In genomic region chr17:66760324-66760723, GRCh38 we compare ENCODE assay signal across 30 cellular contexts.
"Had no signal": no experiment of that assay in that cellular context is flagged by ENCODE, and none has a peak within 500 bp of the region (broad histone marks: within the 10 kb centered on the region; RNA-seq: fewer than 3 reads in every experiment).

No MANE protein-coding gene starts in this region.

- FAIRE-seq: frontal cortex had no signal

- H3K4me3 Mint-ChIP-seq: activated CD4-positive, alpha-beta memory T cell treated with anti-CD3 and anti-CD28 coated beads, Interleukin-2, amount 10 ng/mL, durations not matched to agents 7 days and 5 days; activated CD4-positive, alpha-beta T cell treated with anti-CD3 and anti-CD28 coated beads, Interleukin-2, amount 10 ng/mL, durations not matched to agents 7 days and 5 days; activated naive CD4-positive, alpha-beta T cell treated with anti-CD3 and anti-CD28 coated beads for 36 hours; activated naive CD8-positive, alpha-beta T cell treated with anti-CD3 and anti-CD28 coated beads, Interleukin-2, amount 10 ng/mL, durations not matched to agents 7 days and 5 days; activated T-helper 17 cell treated with anti-CD3 and anti-CD28 coated beads, Interleukin-2, amount 50 U/mL, for 72 hours; brain; endodermal cell; WTC11 had no signal

- H3K27me3 Mint-ChIP-seq: activated CD4-positive, alpha-beta memory T cell treated with anti-CD3 and anti-CD28 coated beads, Interleukin-2, amount 10 ng/mL, durations not matched to agents 7 days and 5 days; activated CD4-positive, alpha-beta T cell treated with anti-CD3 and anti-CD28 coated beads, Interleukin-2, amount 10 ng/mL, durations not matched to agents 7 days and 5 days; activated naive CD8-positive, alpha-beta T cell treated with anti-CD3 and anti-CD28 coated beads, Interleukin-2, amount 10 ng/mL, durations not matched to agents 7 days and 5 days; activated T-helper 17 cell treated with anti-CD3 and anti-CD28 coated beads, Interleukin-2, amount 50 U/mL, for 72 hours; brain had no signal

- H3K9me3 Mint-ChIP-seq: activated CD4-positive, alpha-beta memory T cell treated with anti-CD3 and anti-CD28 coated beads, Interleukin-2, amount 10 ng/mL, durations not matched to agents 7 days and 5 days; activated naive CD4-positive, alpha-beta T cell treated with anti-CD3 and anti-CD28 coated beads for 36 hours; activated naive CD8-positive, alpha-beta T cell treated with anti-CD3 and anti-CD28 coated beads, Interleukin-2, amount 10 ng/mL, durations not matched to agents 7 days and 5 days; activated T-helper 17 cell treated with anti-CD3 and anti-CD28 coated beads, Interleukin-2, amount 50 U/mL, for 72 hours had no signal

- DNase-seq: activated CD4-positive, alpha-beta memory T cell treated with anti-CD3 and anti-CD28 coated beads, Interleukin-2, amount 10 ng/mL, durations not matched to agents 7 days and 5 days; activated CD4-positive, alpha-beta T cell treated with anti-CD3 and anti-CD28 coated beads for 1 hour; activated CD4-positive, alpha-beta T cell treated with anti-CD3 and anti-CD28 coated beads for 4 hours; activated CD4-positive, alpha-beta T cell treated with anti-CD3 and anti-CD28 coated beads, Interleukin-2, amount 10 ng/mL, durations not matched to agents 7 days and 5 days; activated CD4-positive, alpha-beta T cell treated with anti-CD3 and anti-CD28 coated beads, Interleukin-2, amount 50 U/mL, for 4 hours; activated CD8-positive, alpha-beta memory T cell treated with anti-CD3 and anti-CD28 coated beads, Interleukin-2, amount 50 U/mL, for 48 hours; activated effector memory CD4-positive, alpha-beta T cell treated with Interleukin-2 at 50 U/mL for 16 hours; activated gamma-delta T cell treated with Interleukin-2 at 50 U/mL for 16 hours; activated naive CD4-positive, alpha-beta T cell treated with anti-CD3 and anti-CD28 coated beads for 36 hours; activated naive CD8-positive, alpha-beta T cell treated with anti-CD3 and anti-CD28 coated beads, Interleukin-2, amount 10 ng/mL, durations not matched to agents 7 days and 5 days; activated T-cell treated with anti-CD3 and anti-CD28 coated beads for 4 hours; central memory CD4-positive, alpha-beta T cell; cerebellar nuclear complex; colonic mucosa; dorsolateral prefrontal cortex; effector memory CD4-positive, alpha-beta T cell; endodermal cell; foreskin fibroblast; head of caudate nucleus; T-helper 2 cell had no signal

- H3K4me3 ChIP-seq: ascending aorta, breast epithelium, cardiac muscle cell, colonic mucosa, dorsolateral prefrontal cortex had no signal

- H3K4me1 Mint-ChIP-seq: activated CD4-positive, alpha-beta memory T cell treated with anti-CD3 and anti-CD28 coated beads, Interleukin-2, amount 10 ng/mL, durations not matched to agents 7 days and 5 days; activated CD4-positive, alpha-beta T cell treated with anti-CD3 and anti-CD28 coated beads, Interleukin-2, amount 10 ng/mL, durations not matched to agents 7 days and 5 days; activated naive CD8-positive, alpha-beta T cell treated with anti-CD3 and anti-CD28 coated beads, Interleukin-2, amount 10 ng/mL, durations not matched to agents 7 days and 5 days had no signal

- H3K9me3 ChIP-seq: ascending aorta, breast epithelium, colonic mucosa had no signal

- H3K27ac ChIP-seq: ascending aorta, breast epithelium, cardiac muscle cell, colonic mucosa, dorsolateral prefrontal cortex, VCaP had no signal

- H3K27ac Mint-ChIP-seq: activated CD4-positive, alpha-beta memory T cell treated with anti-CD3 and anti-CD28 coated beads, Interleukin-2, amount 10 ng/mL, durations not matched to agents 7 days and 5 days; activated CD4-positive, alpha-beta T cell treated with anti-CD3 and anti-CD28 coated beads, Interleukin-2, amount 10 ng/mL, durations not matched to agents 7 days and 5 days; activated naive CD4-positive, alpha-beta T cell treated with anti-CD3 and anti-CD28 coated beads for 36 hours; activated naive CD8-positive, alpha-beta T cell treated with anti-CD3 and anti-CD28 coated beads, Interleukin-2, amount 10 ng/mL, durations not matched to agents 7 days and 5 days; activated T-helper 17 cell treated with anti-CD3 and anti-CD28 coated beads, Interleukin-2, amount 50 U/mL, for 72 hours; brain; endodermal cell; WTC11 had no signal

- ATAC-seq: activated naive CD4-positive, alpha-beta T cell treated with anti-CD3 and anti-CD28 coated beads, Interleukin-2, amount 50 U/mL, for 72 hours; activated T-helper 17 cell treated with anti-CD3 and anti-CD28 coated beads, Interleukin-2, amount 50 U/mL, for 72 hours; esophagus mucosa; WTC11 had no signal

- H3K27me3 ChIP-seq: ascending aorta, breast epithelium, cardiac muscle cell, colonic mucosa, dorsolateral prefrontal cortex had no signal

- H3K36me3 ChIP-seq: ascending aorta, breast epithelium, cardiac muscle cell, colonic mucosa had no signal

- H3K4me1 ChIP-seq: ascending aorta, breast epithelium, colonic mucosa had no signal
